In genomic region chr10:114031113-114031512, GRCh38 we compare ENCODE assay signal across 19 cellular contexts. TPM values are rescaled to one million over a fixed set of nuclear protein-coding genes. Genes with fewer than 3 reads are reported as not detected.
"Had no signal": no experiment of that assay in that cellular context is flagged by ENCODE, and none has a peak within 500 bp of the region (broad histone marks: within the 10 kb centered on the region; RNA-seq: fewer than 3 reads in every experiment).

No MANE protein-coding gene starts in this region.

- H3K4me1 ChIP-seq: breast epithelium had no signal

- H3K27me3 ChIP-seq: breast epithelium, dorsolateral prefrontal cortex, heart left ventricle, suprapubic skin had no signal

- H3K9me3 Mint-ChIP-seq: activated naive CD4-positive, alpha-beta T cell treated with anti-CD3 and anti-CD28 coated beads, Interleukin-2, amount 10 ng/mL, durations not matched to agents 7 days and 5 days; nephron progenitor cell; type B pancreatic cell had no signal

- H3K36me3 ChIP-seq: breast epithelium, esophagus squamous epithelium, heart left ventricle, suprapubic skin had no signal

- H3K9me3 ChIP-seq: breast epithelium, esophagus squamous epithelium, heart left ventricle, suprapubic skin had no signal

- H3K27ac Mint-ChIP-seq: activated CD4-positive, alpha-beta T cell treated with anti-CD3 and anti-CD28 coated beads for 36 hours; activated naive CD4-positive, alpha-beta T cell treated with anti-CD3 and anti-CD28 coated beads, Interleukin-2, amount 10 ng/mL, durations not matched to agents 7 days and 5 days; nephron progenitor cell; type B pancreatic cell had no signal

- H3K4me3 Mint-ChIP-seq: activated CD4-positive, alpha-beta T cell treated with anti-CD3 and anti-CD28 coated beads for 36 hours; activated naive CD4-positive, alpha-beta T cell treated with anti-CD3 and anti-CD28 coated beads, Interleukin-2, amount 10 ng/mL, durations not matched to agents 7 days and 5 days; nephron progenitor cell; type B pancreatic cell had no signal

- H3K36me3 Mint-ChIP-seq: activated naive CD4-positive, alpha-beta T cell treated with anti-CD3 and anti-CD28 coated beads, Interleukin-2, amount 10 ng/mL, durations not matched to agents 7 days and 5 days; type B pancreatic cell had no signal

- H3K27ac ChIP-seq: breast epithelium, esophagus squamous epithelium, heart left ventricle, suprapubic skin, VCaP had no signal

- DNase-seq: activated CD4-positive, alpha-beta T cell treated with anti-CD3 and anti-CD28 coated beads for 36 hours; activated CD8-positive, alpha-beta memory T cell treated with anti-CD3 and anti-CD28 coated beads for 24 hours; activated naive CD4-positive, alpha-beta T cell treated with anti-CD3 and anti-CD28 coated beads, Interleukin-2, amount 10 ng/mL, durations not matched to agents 7 days and 5 days; amniotic stem cell; dorsolateral prefrontal cortex; esophagus squamous epithelium; foreskin melanocyte; heart left ventricle; mammary epithelial cell; nephron progenitor cell; stimulated activated CD4-positive, alpha-beta T cell treated with anti-CD3 and anti-CD28 coated beads, Interleukin-2, amount 100 ng/mL, for 48 hours; stimulated activated CD8-positive, alpha-beta memory T cell treated with anti-CD3 and anti-CD28 coated beads, Interleukin-4, amount 100 ng/mL, for 48 hours; stimulated activated naive CD8-positive, alpha-beta T cell treated with anti-CD3 and anti-CD28 coated beads, Interleukin-15, Interleukin-2, amounts not matched to agents 100 U/mL and 50 U/mL, for 24 hours had no signal

- H3K4me1 Mint-ChIP-seq: activated CD4-positive, alpha-beta T cell treated with anti-CD3 and anti-CD28 coated beads for 36 hours had no signal

- ATAC-seq: activated CD4-positive, alpha-beta T cell treated with anti-CD3 and anti-CD28 coated beads for 36 hours; heart left ventricle; left lobe of liver; sciatic nerve; stimulated activated naive CD8-positive, alpha-beta T cell treated with anti-CD3 and anti-CD28 coated beads, Interleukin-15, Interleukin-2, amounts not matched to agents 100 U/mL and 50 U/mL, for 24 hours had no signal

- H3K4me3 ChIP-seq: breast epithelium, dorsolateral prefrontal cortex, esophagus squamous epithelium, heart left ventricle, suprapubic skin had no signal

RNA-seq across cellular contexts. Expression of gene ADRB1, which starts 12.6 kb away (rescaled TPM):
- total RNA-seq: activated CD4-positive, alpha-beta T cell treated with anti-CD3 and anti-CD28 coated beads for 36 hours had no signal
